ENCODE assay signal across 1 cellular context in the genomic region with DNA sequence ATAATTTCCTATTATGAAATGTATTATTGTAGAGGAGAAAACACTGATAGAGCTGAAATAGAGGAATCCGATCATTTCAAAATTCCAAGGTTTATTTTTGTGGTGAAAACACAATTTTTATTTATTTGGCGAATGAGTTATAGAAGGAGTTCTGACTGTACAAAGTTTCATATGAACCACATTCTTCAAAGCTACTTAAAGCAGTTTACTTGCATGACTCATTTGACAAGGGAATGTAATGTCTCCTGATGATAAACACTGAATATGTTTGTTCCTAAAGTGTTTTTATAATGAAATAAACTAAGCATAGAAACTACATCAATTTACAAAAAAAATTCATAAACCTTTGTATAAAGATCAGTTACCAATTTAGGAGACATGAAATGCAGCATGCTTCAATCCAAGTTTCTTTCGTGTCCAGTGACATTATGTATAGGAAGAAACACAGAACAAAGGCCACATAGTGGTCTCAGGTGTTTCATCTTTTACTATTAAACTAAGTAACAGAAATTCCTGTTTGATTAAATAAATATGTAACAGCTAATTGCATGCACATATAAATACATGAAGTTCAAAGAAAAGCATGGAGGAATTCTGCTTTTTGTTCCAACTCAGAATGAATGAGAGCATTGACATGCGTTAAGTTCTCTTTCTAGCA.
A peak's percentile ranks its signal among the peaks of the same experiment; 100 is the strongest.
TF ChIP-seq lines count a peak whose summit lies in the region.

No MANE protein-coding gene starts in this region.

TF ChIP-seq in endothelial cell of umbilical vein, 7 proteins besides CTCF, POLR2A, EP300 and RAD21:
- TF ChIP-seq FOS (IDR thresholded peaks at IDR 0.05; ENCODE audit: borderline replicate concordance, insufficient read depth, low read length) (peak; percentile 85), POLR2AphosphoS5 (IDR thresholded peaks at IDR 0.05; ENCODE audit: insufficient read depth, low read depth, low read length) (no peak), MYC (IDR thresholded peaks at IDR 0.05; ENCODE audit: low read depth, low read length) (no peak), EZH2 (IDR thresholded peaks at IDR 0.05; ENCODE audit: borderline replicate concordance, low read depth, low read length, severe bottlenecking) (no peak), GATA2 (IDR thresholded peaks at IDR 0.05; ENCODE audit: insufficient read depth, insufficient read length, low read depth, low read length) (no peak), JUN (IDR thresholded peaks at IDR 0.05; ENCODE audit: borderline replicate concordance, insufficient read depth, insufficient read length, low read depth) (peak; percentile 68)
- TF ChIP-seq, protein P1, sequence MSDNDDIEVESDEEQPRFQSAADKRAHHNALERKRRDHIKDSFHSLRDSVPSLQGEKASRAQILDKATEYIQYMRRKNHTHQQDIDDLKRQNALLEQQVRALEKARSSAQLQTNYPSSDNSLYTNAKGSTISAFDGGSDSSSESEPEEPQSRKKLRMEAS (IDR thresholded peaks at IDR 0.05; ENCODE audit: insufficient read depth, insufficient read length), result no peak
